In the genomic region with DNA sequence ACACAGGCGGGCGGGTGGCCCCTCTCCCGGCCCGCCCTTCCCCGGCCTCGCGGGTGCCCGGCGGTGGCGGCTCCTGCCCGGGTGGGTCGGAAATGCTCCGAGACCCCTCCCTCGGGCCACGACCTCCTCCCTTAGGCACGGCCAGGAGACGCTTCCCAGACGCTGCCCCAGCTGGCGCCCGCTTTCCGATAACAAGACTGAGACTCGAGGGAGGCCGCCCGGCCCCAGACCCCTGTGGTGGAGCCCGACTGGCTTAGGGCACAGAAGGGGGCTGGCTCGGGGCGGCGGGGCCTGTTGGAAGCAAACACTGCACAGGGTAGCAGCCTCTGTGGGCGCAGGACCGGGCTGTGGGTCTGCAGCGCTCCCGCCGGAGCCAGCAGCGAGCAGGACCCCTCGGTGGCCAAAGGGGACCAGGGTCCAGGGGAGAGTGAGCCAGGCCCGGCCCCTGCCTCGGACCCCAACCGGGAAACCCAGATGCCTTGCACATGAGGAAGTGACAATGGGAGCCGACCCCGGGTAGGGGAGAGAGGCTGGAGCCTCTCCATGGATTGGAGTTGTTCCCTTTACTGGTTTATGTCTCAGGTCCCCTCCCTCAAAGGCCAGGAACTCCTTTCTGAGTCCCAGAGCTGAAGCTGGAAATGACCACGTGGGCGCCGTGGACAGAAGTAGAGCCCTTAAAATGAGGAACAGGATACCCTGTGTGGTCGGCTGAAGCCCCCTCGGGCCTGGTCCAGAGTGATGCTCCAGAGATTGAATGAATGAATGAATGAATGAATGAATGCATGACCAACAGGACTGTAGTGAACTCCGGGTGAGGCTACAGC, we compare ENCODE assay signal across 2 cellular contexts.
TF ChIP-seq lines count a peak whose summit lies in the region.

No MANE protein-coding gene starts in this region.

TF ChIP-seq in HCT116, 20 proteins besides CTCF, POLR2A, EP300 and RAD21:
- TF ChIP-seq ZFX (IDR thresholded peaks at IDR 0.05) = peak; percentile 35; the same call in 1 of the 2 replicates
- TF ChIP-seq, protein P1, sequence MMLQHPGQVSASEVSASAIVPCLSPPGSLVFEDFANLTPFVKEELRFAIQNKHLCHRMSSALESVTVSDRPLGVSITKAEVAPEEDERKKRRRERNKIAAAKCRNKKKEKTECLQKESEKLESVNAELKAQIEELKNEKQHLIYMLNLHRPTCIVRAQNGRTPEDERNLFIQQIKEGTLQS (IDR thresholded peaks at IDR 0.05) = no peak

TF ChIP-seq in H1, 55 proteins besides CTCF, POLR2A, EP300 and RAD21:
- no peak for TF ChIP-seq CBX8 (IDR thresholded peaks at IDR 0.05; ENCODE audit: borderline replicate concordance, low read depth, low read length)
- TF ChIP-seq SP1 (IDR thresholded peaks at IDR 0.05; ENCODE audit: low read depth, low read length) = no peak
- TF ChIP-seq KDM4A (IDR thresholded peaks at IDR 0.05; ENCODE audit: low read depth, low read length, severe bottlenecking) = peak; percentile 60
- TF ChIP-seq BACH1 (IDR thresholded peaks at IDR 0.05; ENCODE audit: low read length) = no peak
- TF ChIP-seq ASH2L (IDR thresholded peaks at IDR 0.05; ENCODE audit: low read length) = peak; percentile 29
- peak; percentile 29; the same call in 1 of the 2 replicates for TF ChIP-seq RBBP5 (IDR thresholded peaks at IDR 0.05; ENCODE audit: borderline replicate concordance, low read depth, low read length)
- 0 out of 2 replicates have a peak, but pooled peaks have one; percentile 22 for TF ChIP-seq SUZ12 (IDR thresholded peaks at IDR 0.05; ENCODE audit: low read length)
